In genomic region chr16:72537684-72538083, GRCh38 we compare ENCODE assay signal across 21 cellular contexts.
DNase-seq lines count a peak whose midpoint lies in the region; ATAC-seq, FAIRE-seq and TF ChIP-seq lines count a peak whose summit lies in the region.
"Had no signal": no experiment of that assay in that cellular context is flagged by ENCODE, and none has a peak within 500 bp of the region (broad histone marks: within the 10 kb centered on the region; RNA-seq: fewer than 3 reads in every experiment).

No MANE protein-coding gene starts in this region.

- H3K79me2 ChIP-seq in mammary epithelial cell (ENCODE audit: insufficient read depth, low read length): no peaks in the 10 kb centered on the region

- H3K27me3 ChIP-seq in mammary epithelial cell (ENCODE audit: insufficient read depth, low read length): no peaks in the 10 kb centered on the region
- H3K27me3 ChIP-seq: neutrophil, right lobe of liver, transverse colon had no signal

- H3K4me1 Mint-ChIP-seq in activated naive CD8-positive, alpha-beta T cell treated with anti-CD3 and anti-CD28 coated beads, Interleukin-2, amount 50 U/mL, for 24 hours: peaks cover 6% of the 10 kb centered on the region

- H3K27ac Mint-ChIP-seq in activated naive CD8-positive, alpha-beta T cell treated with anti-CD3 and anti-CD28 coated beads, Interleukin-2, amount 50 U/mL, for 24 hours: no peak overlapping the region

- CTCF ChIA-PET in mammary epithelial cell (lab: Charles Lee; ENCODE audit: low non-redundant PET): no interaction called here

- no peaks in the 10 kb centered on the region for H3K9me3 ChIP-seq in mammary epithelial cell (replicated peaks; ENCODE audit: insufficient read depth, low read length)
- H3K9me3 ChIP-seq: neutrophil, right lobe of liver, transverse colon had no signal

- no peaks in the 10 kb centered on the region for H3K27me3 Mint-ChIP-seq in activated naive CD8-positive, alpha-beta T cell treated with anti-CD3 and anti-CD28 coated beads, Interleukin-2, amount 50 U/mL, for 24 hours

- H3K4me2 ChIP-seq in mammary epithelial cell (ENCODE audit: insufficient read depth, low read depth, low read length): peak overlapping the region; percentile 2

- FAIRE-seq in HTR-8/SVneo (lab: Jason Lieb, UNC): peak; percentile 81
- FAIRE-seq: D721Med had no signal

- H3K4me1 ChIP-seq in mammary epithelial cell (ENCODE audit: insufficient read depth, low read length): peaks cover 7% of the 10 kb centered on the region
- H3K4me1 ChIP-seq: right lobe of liver, transverse colon had no signal

- no peaks in the 10 kb centered on the region for H3K36me3 ChIP-seq in mammary epithelial cell (ENCODE audit: insufficient read depth, low read length)
- H3K36me3 ChIP-seq: neutrophil, right lobe of liver, transverse colon had no signal

- peaks cover 4% of the 10 kb centered on the region for H3K9me3 Mint-ChIP-seq in activated naive CD8-positive, alpha-beta T cell treated with anti-CD3 and anti-CD28 coated beads, Interleukin-2, amount 50 U/mL, for 24 hours

- H4K20me1 ChIP-seq in mammary epithelial cell (ENCODE audit: insufficient read depth, low read length): no peaks in the 10 kb centered on the region

- ATAC-seq in activated naive CD8-positive, alpha-beta T cell treated with anti-CD3 and anti-CD28 coated beads, Interleukin-2, amount 50 U/mL, for 24 hours: no peak
- no peak for ATAC-seq in GM18907 (IDR thresholded peaks at IDR 0.05; ENCODE audit: unreplicated experiment)
- ATAC-seq: activated T-cell treated with anti-CD3 and anti-CD28 coated beads, Interleukin-2, amount 50 U/mL, for 4 hours; right lobe of liver had no signal

- DNase-seq in AG08395 (ENCODE audit: low spot score) (peak; percentile 53), HTR-8/SVneo (ENCODE audit: insufficient read length, low spot score) (peak; percentile 57), mammary epithelial cell (peak; percentile 25), glomerular visceral epithelial cell (ENCODE audit: extremely low spot score) (peak; percentile 20)
- DNase-seq in activated naive CD8-positive, alpha-beta T cell treated with anti-CD3 and anti-CD28 coated beads, Interleukin-2, amount 50 U/mL, for 24 hours: no peak
- DNase-seq in effector CD8-positive, alpha-beta T cell (lab: John Stamatoyannopoulos, UW): no peak
- DNase-seq in activated effector memory CD4-positive, alpha-beta T cell treated with Interleukin-2 at 50 U/mL for 16 hours: no peak
- DNase-seq: activated CD4-positive, alpha-beta T cell treated with anti-CD3 and anti-CD28 coated beads, Interleukin-2, amount 50 U/mL, for 1 hour; activated T-cell treated with anti-CD3 and anti-CD28 coated beads, Interleukin-2, amount 50 U/mL, for 4 hours; AML-193; effector memory CD4-positive, alpha-beta T cell; islet precursor cell; midbrain; NCI-H2171; right lobe of liver; SHP77 treated with DMSO at 0.1 percent for 48 hours; stimulated activated CD4-positive, alpha-beta T cell treated with anti-CD3 and anti-CD28 coated beads, Interleukin-4, amount 100 ng/mL, for 1 hour; transverse colon had no signal

- no peak overlapping the region for H3K9ac ChIP-seq in mammary epithelial cell (ENCODE audit: insufficient read depth, low read length)

- no peak overlapping the region for H3K4me3 Mint-ChIP-seq in activated naive CD8-positive, alpha-beta T cell treated with anti-CD3 and anti-CD28 coated beads, Interleukin-2, amount 50 U/mL, for 24 hours
- H3K4me3 Mint-ChIP-seq: activated T-cell treated with anti-CD3 and anti-CD28 coated beads, Interleukin-2, amount 50 U/mL, for 4 hours had no signal

- no peak overlapping the region for H3K4me3 ChIP-seq in mammary epithelial cell (replicated peaks in 1 of 3; ENCODE audit: insufficient read depth in 1 of 3, low read depth in 2 of 3, low read length in 3 of 3)
- H3K4me3 ChIP-seq: right lobe of liver, transverse colon had no signal

- peak overlapping the region; percentile 4 for H2AFZ ChIP-seq in mammary epithelial cell (ENCODE audit: low read depth, low read length)

- dilution Hi-C loops in mammary epithelial cell (cut with HindIII; ENCODE audit: low sequenced_read_pairs): no loop called here

- TF ChIP-seq CTCF in mammary epithelial cell (conservative IDR thresholded peaks at IDR 0.05 in 1 of 2, IDR thresholded peaks at IDR 0.05 in 1 of 2; ENCODE audit: extremely low read depth in 1 of 2, insufficient read depth in 1 of 2, low read depth in 1 of 2, low read length in 2 of 2): no peak

- no peaks in the 10 kb centered on the region for H3K36me3 Mint-ChIP-seq in activated naive CD8-positive, alpha-beta T cell treated with anti-CD3 and anti-CD28 coated beads, Interleukin-2, amount 50 U/mL, for 24 hours (ENCODE audit: low read depth)

- in situ Hi-C loops in mammary epithelial cell (cut with MboI; ENCODE audit: low sequenced_read_pairs in 2 of 2): no loop called here

- H3K27ac ChIP-seq in mammary epithelial cell (ENCODE audit: insufficient read depth, low read depth, low read length): no peak overlapping the region
- H3K27ac ChIP-seq: neutrophil, right lobe of liver, transverse colon had no signal

- BruUV-seq in mammary epithelial cell (replicated peaks; lab: Mats Ljungman, UMichigan): no TSS peak

- intact Hi-C loops in mammary epithelial cell (cut with micrococcal nuclease): no loop called here

Comparison
In these comparisons a context has a peak if more than half of its experiments do, and no peak if none do; other contexts are left out.
1. DNase-seq: peak in AG08395 (single experiment), HTR-8/SVneo (single experiment), mammary epithelial cell (single experiment) and glomerular visceral epithelial cell (single experiment); none in activated naive CD8-positive, alpha-beta T cell treated with anti-CD3 and anti-CD28 coated beads, Interleukin-2, amount 50 U/mL, for 24 hours (single experiment), effector CD8-positive, alpha-beta T cell (single experiment) and activated effector memory CD4-positive, alpha-beta T cell treated with Interleukin-2 at 50 U/mL for 16 hours (single experiment).